In the genomic region with DNA sequence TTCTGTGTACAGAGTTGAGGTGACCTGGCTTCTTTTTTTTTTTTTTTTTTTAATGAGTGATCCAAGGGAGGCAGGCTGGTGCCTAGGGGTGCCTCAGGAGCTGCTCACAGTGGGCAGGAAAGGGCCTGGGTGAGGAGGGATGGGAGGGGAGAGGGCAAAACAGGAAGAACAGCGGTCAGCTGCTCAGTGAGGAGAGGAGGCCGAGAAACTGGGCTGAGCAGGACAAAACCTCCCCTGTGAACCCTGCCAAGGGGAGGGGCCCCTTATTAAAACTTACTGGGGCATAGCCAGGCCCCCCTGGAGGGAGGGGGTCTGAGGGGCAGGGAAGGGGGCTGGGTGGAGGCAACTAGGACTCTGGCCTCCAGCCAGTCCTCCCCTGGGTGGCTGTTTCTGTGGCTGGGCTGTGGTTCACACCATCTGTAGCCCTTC, we compare ENCODE assay signal across 8 cellular contexts. TPM values are rescaled to one million over a fixed set of nuclear protein-coding genes. Genes with fewer than 3 reads are reported as not detected.
DNase-seq lines count a peak whose midpoint lies in the region; ATAC-seq and TF ChIP-seq lines count a peak whose summit lies in the region.

No MANE protein-coding gene starts in this region.

- no peak for TF ChIP-seq POLR2A in upper lobe of left lung (IDR thresholded peaks at IDR 0.05)

- no peak for ATAC-seq in activated T-cell treated with anti-CD3 and anti-CD28 coated beads, Interleukin-2, amount 50 U/mL, for 4 hours
- ATAC-seq in memory B cell (ENCODE audit: low read depth) = no peak
- ATAC-seq in upper lobe of left lung (ENCODE audit: low FRiP score in 2 of 2) = no peak

- 17 to 19% methylated on average over 2 of the region's 2 CpGs for WGBS in upper lobe of left lung, 2 donors

- peaks cover 13% of the 10 kb centered on the region for H3K36me3 Mint-ChIP-seq in activated T-cell treated with anti-CD3 and anti-CD28 coated beads, Interleukin-2, amount 50 U/mL, for 4 hours (ENCODE audit: insufficient read depth)
- peaks cover 8% of the 10 kb centered on the region for H3K36me3 Mint-ChIP-seq in brain
- peaks cover 10% of the 10 kb centered on the region for H3K36me3 Mint-ChIP-seq in memory B cell

- TF ChIP-seq EP300 in upper lobe of left lung (IDR thresholded peaks at IDR 0.05) = no peak

- peaks cover 4 to 33% (median 17%) of the 10 kb centered on the region in 4 donors for H3K36me3 ChIP-seq in upper lobe of left lung

- H3K4me3 ChIP-seq in upper lobe of left lung = peak overlapping the region; percentile 18 to 99 (median 77)

- H3K4me3 Mint-ChIP-seq in activated T-cell treated with anti-CD3 and anti-CD28 coated beads, Interleukin-2, amount 50 U/mL, for 4 hours = peak overlapping the region; percentile 94
- peak overlapping the region in 3 of 5 experiments; percentile 91 to 97 (median 97) for H3K4me3 Mint-ChIP-seq in brain
- H3K4me3 Mint-ChIP-seq in memory B cell = peak overlapping the region; percentile 100

- H3K9me3 Mint-ChIP-seq in activated T-cell treated with anti-CD3 and anti-CD28 coated beads, Interleukin-2, amount 50 U/mL, for 4 hours = no peaks in the 10 kb centered on the region
- H3K9me3 Mint-ChIP-seq in brain (peaks cover 0 to 2% (median 0%) of the 10 kb centered on the region in 5 experiments), memory B cell (no peaks in the 10 kb centered on the region)

- TF ChIP-seq CTCF in brain (conservative IDR thresholded peaks at IDR 0.05) (no peak), upper lobe of left lung (IDR thresholded peaks at IDR 0.05) (no peak)

- no peaks in the 10 kb centered on the region for H3K27me3 ChIP-seq in upper lobe of left lung

- DNase-seq in activated T-cell treated with anti-CD3 and anti-CD28 coated beads, Interleukin-2, amount 50 U/mL, for 4 hours = no peak
- no peak for DNase-seq in activated T-cell treated with anti-CD3 and anti-CD28 coated beads for 4 hours
- no peak for DNase-seq in memory B cell (ENCODE audit: low spot score in 2 of 2)
- peak in 1 of 2 donors; percentile 74 for DNase-seq in upper lobe of left lung
- no peak for DNase-seq in iPS-NIHi11 (ENCODE audit: low spot score)
- DNase-seq in RKO (ENCODE audit: low spot score) = no peak
- no peak for DNase-seq in NCI-H2196 (lab: John Stamatoyannopoulos, UW; ENCODE audit: unreplicated experiment)

- H3K27ac ChIP-seq in upper lobe of left lung = peak overlapping the region; percentile 93 to 99 (median 96)

- peak overlapping the region in 4 of 5 experiments; percentile 8 to 95 (median 78) for H3K27ac Mint-ChIP-seq in brain
- H3K27ac Mint-ChIP-seq in memory B cell = peak overlapping the region; percentile 96

- peaks cover 53 to 76% (median 66%) of the 10 kb centered on the region in 4 donors for H3K4me1 ChIP-seq in upper lobe of left lung

- H3K4me1 Mint-ChIP-seq in activated T-cell treated with anti-CD3 and anti-CD28 coated beads, Interleukin-2, amount 50 U/mL, for 4 hours (ENCODE audit: low read depth) = peaks cover 63% of the 10 kb centered on the region
- H3K4me1 Mint-ChIP-seq in brain = peaks cover 67% of the 10 kb centered on the region
- H3K4me1 Mint-ChIP-seq in memory B cell = peaks cover 56% of the 10 kb centered on the region

- H3K9me3 ChIP-seq in upper lobe of left lung = no peaks in the 10 kb centered on the region

- no peaks in the 10 kb centered on the region for H3K27me3 Mint-ChIP-seq in activated T-cell treated with anti-CD3 and anti-CD28 coated beads, Interleukin-2, amount 50 U/mL, for 4 hours (ENCODE audit: low read depth)
- H3K27me3 Mint-ChIP-seq in brain (peaks cover 2% of the 10 kb centered on the region), memory B cell (no peaks in the 10 kb centered on the region)

RNA-seq across cellular contexts. Expression of gene PLEKHO2, which starts 3.5 kb away (rescaled TPM):
- 10 to 100 TPM in 2 of 3 donors, 1 to 10 TPM in 1; 9.3 to 14.2 (median 13.0) TPM for total RNA-seq in activated T-cell treated with anti-CD3 and anti-CD28 coated beads, Interleukin-2, amount 50 U/mL, for 4 hours
- polyA plus RNA-seq in brain (ENCODE audit: insufficient read depth, low read depth, low replicate concordance) = 11.3 TPM
- 10 to 100 TPM; 21.9 to 83.0 (median 51.3) TPM for total RNA-seq in upper lobe of left lung

RNA-seq across cellular contexts. Expression of gene PIF1, which starts 19.8 kb away (rescaled TPM):
- 1 to 10 TPM; 1.5 to 2.2 (median 1.6) TPM for total RNA-seq in activated T-cell treated with anti-CD3 and anti-CD28 coated beads, Interleukin-2, amount 50 U/mL, for 4 hours
- polyA plus RNA-seq in brain (ENCODE audit: insufficient read depth, low read depth, low replicate concordance) = 3.4 TPM
- 1 to 10 TPM in 4 of 6 donors, under 1 TPM in 2; 0.61 to 6.2 (median 1.1) TPM for total RNA-seq in upper lobe of left lung
